In the genomic region with DNA sequence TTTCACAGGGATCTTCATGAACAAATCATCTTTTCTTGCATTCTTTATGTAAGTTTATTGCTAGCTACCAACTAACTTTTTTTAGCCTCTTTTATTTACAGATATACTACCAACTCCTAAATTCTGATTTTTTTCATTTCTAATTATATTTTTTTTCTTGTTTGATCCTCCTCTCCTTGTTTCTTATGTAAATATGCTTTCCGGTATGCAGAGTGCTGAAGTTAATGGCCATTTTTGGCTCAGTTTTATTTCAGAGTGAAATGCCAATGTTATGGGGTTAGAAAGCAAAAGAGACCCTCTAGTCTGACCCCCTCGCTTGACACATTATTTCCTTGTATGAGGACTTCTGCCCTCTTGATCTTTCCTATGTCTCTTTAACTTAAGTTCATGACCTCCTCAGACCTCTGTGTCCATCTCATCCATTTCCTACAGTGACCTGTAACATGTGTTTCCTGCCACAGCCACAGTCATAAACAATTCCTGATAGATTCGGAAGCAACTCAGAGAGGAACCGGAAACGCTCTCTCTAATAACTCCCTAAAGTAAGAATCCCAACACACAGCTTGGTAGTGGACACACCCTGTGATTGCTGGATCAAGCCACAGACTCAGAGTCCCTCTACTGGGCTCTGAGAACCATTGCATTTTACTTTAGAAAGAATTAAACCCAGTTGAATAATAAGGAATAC, we compare ENCODE assay signal across 8 cellular contexts. TPM values are rescaled to one million over a fixed set of nuclear protein-coding genes. Genes with fewer than 3 reads are reported as not detected.
A peak's percentile ranks its signal among the peaks of the same experiment; 100 is the strongest.
DNase-seq lines count a peak whose midpoint lies in the region; ATAC-seq and TF ChIP-seq lines count a peak whose summit lies in the region.

No MANE protein-coding gene starts in this region.

- no peak for TF ChIP-seq EP300 in SK-N-SH (IDR thresholded peaks at IDR 0.05; ENCODE audit: borderline replicate concordance in 1 of 2, low read depth in 1 of 2, low read length in 1 of 2)

- ATAC-seq in Right ventricle myocardium inferior (peak; percentile 92), omental fat pad (ENCODE audit: low FRiP score) (peak; percentile 97), GM21825 (IDR thresholded peaks at IDR 0.05; ENCODE audit: unreplicated experiment) (no peak), HG03378 (IDR thresholded peaks at IDR 0.05; ENCODE audit: unreplicated experiment) (no peak)
- no peak for ATAC-seq in natural killer cell treated with Interleukin-12 subunit alpha and Interleukin-12 subunit beta and Interleukin-15 and Interleukin-18, amount 100 ng/mL, for 72 hours

- H3K4me1 Mint-ChIP-seq in natural killer cell treated with Interleukin-12 subunit alpha and Interleukin-12 subunit beta and Interleukin-15 and Interleukin-18, amount 100 ng/mL, for 72 hours (ENCODE audit: low read depth in 2 of 2), result peaks cover 3 to 5% of the 10 kb centered on the region in 2 donors

- no peak overlapping the region for H3K27ac Mint-ChIP-seq in natural killer cell treated with Interleukin-12 subunit alpha and Interleukin-12 subunit beta and Interleukin-15 and Interleukin-18, amount 100 ng/mL, for 72 hours

- POLR2A ChIA-PET in SK-N-SH (lab: Yijun Ruan, JAX), result no interaction called here

- CTCF ChIA-PET in SK-N-SH (lab: Yijun Ruan, JAX), result interaction anchor here (0.6 to 1.5 kb wide), 10 partner anchors 11 to 498 kb away, joined by 3 to 10 read pairs (median 3); a partner anchor contains a TSS

- no peak for DNase-seq in Right ventricle myocardium inferior (ENCODE audit: missing footprints)
- DNase-seq in cardiac septum (ENCODE audit: low spot score), result no peak
- DNase-seq in SK-N-SH, result peak; percentile 34
- peak; percentile 93 for DNase-seq in fibroblast of mammary gland (ENCODE audit: low read depth)
- DNase-seq in omental fat pad (ENCODE audit: low spot score), result no peak
- no peak for DNase-seq in natural killer cell treated with Interleukin-12 subunit alpha and Interleukin-12 subunit beta and Interleukin-15 and Interleukin-18, amount 100 ng/mL, for 72 hours (ENCODE audit: low spot score)

- H3K4me3 ChIP-seq in SK-N-SH (ENCODE audit: low read depth in 2 of 2, low read length in 1 of 2), result no peak overlapping the region; a peak in 1 of 4 replicates
- H3K4me3 ChIP-seq in fibroblast of mammary gland (ENCODE audit: control insufficient read depth, low read depth, low read length), result no peak overlapping the region

- H3K4me3 Mint-ChIP-seq in natural killer cell treated with Interleukin-12 subunit alpha and Interleukin-12 subunit beta and Interleukin-15 and Interleukin-18, amount 100 ng/mL, for 72 hours, result no peak overlapping the region

- no peak overlapping the region for H3K4me2 ChIP-seq in SK-N-SH

- H3F3A ChIP-seq in SK-N-SH (replicated peaks; ENCODE audit: insufficient read depth), result peaks cover 16% of the 10 kb centered on the region

- H3K36me3 ChIP-seq in SK-N-SH (replicated peaks in 1 of 2; ENCODE audit: control insufficient read depth in 1 of 2, insufficient read depth in 2 of 2, low read length in 1 of 2), result peaks cover 0 to under 1% of the 10 kb centered on the region in 2 experiments

- peak; percentile 75 for TF ChIP-seq RAD21 in SK-N-SH (IDR thresholded peaks at IDR 0.05; ENCODE audit: low read length)

- 35% methylated on average over 5 of the region's 5 CpGs for WGBS in SK-N-SH (ENCODE audit: low lambda C conversion rate)

- H4K20me1 ChIP-seq in SK-N-SH (ENCODE audit: insufficient read depth), result no peaks in the 10 kb centered on the region

- H3K9me3 Mint-ChIP-seq in natural killer cell treated with Interleukin-12 subunit alpha and Interleukin-12 subunit beta and Interleukin-15 and Interleukin-18, amount 100 ng/mL, for 72 hours, result no peaks in the 10 kb centered on the region

- H3K4me1 ChIP-seq in SK-N-SH (ENCODE audit: control insufficient read depth in 1 of 2, insufficient read depth in 2 of 2, low read depth in 1 of 2, low read length in 1 of 2), result peaks cover 0 to 8% of the 10 kb centered on the region in 2 experiments; a peak in 1 of 4 replicates

- peaks cover 14 to 17% of the 10 kb centered on the region in 2 donors for H3K27me3 Mint-ChIP-seq in natural killer cell treated with Interleukin-12 subunit alpha and Interleukin-12 subunit beta and Interleukin-15 and Interleukin-18, amount 100 ng/mL, for 72 hours

- peak; percentile 86 for TF ChIP-seq CTCF in SK-N-SH (IDR thresholded peaks at IDR 0.05)
- TF ChIP-seq CTCF in fibroblast of mammary gland (conservative IDR thresholded peaks at IDR 0.05; ENCODE audit: control insufficient read depth, insufficient read depth, low read depth, low read length), result peak; percentile 83
- peak in 2 of 3 donors; percentile 9 to 47 for TF ChIP-seq CTCF in omental fat pad (IDR thresholded peaks at IDR 0.05)

- no peaks in the 10 kb centered on the region for H3K79me2 ChIP-seq in SK-N-SH (ENCODE audit: insufficient read depth)

- H2AFZ ChIP-seq in SK-N-SH (ENCODE audit: low read depth), result no peak overlapping the region

- no peaks in the 10 kb centered on the region for H3K9me2 ChIP-seq in SK-N-SH

- no peaks in the 10 kb centered on the region for H3K27me3 ChIP-seq in SK-N-SH (ENCODE audit: insufficient read depth)

- H3K9me3 ChIP-seq in SK-N-SH, result no peaks in the 10 kb centered on the region

- H3K27ac ChIP-seq in SK-N-SH (ENCODE audit: low read depth in 2 of 2, low read length in 1 of 2), result 0 out of 4 replicates have a peak overlapping the region, but pooled peaks of 1 of the 2 experiments have one; percentile 2

- H3K36me3 Mint-ChIP-seq in natural killer cell treated with Interleukin-12 subunit alpha and Interleukin-12 subunit beta and Interleukin-15 and Interleukin-18, amount 100 ng/mL, for 72 hours, result no peaks in the 10 kb centered on the region

- H3K9ac ChIP-seq in SK-N-SH, result no peak overlapping the region

- intact Hi-C loops in Right ventricle myocardium inferior (cut with DNase I), result loop anchor here (1.0 kb wide), 1 partner anchor 87 kb away; a partner anchor contains a TSS
- intact Hi-C loops in cardiac septum (cut with DNase I), result loop anchor here (1.0 to 2.0 kb wide), 2 partner anchors 87 to 96 kb away; a partner anchor contains a TSS

TF ChIP-seq in SK-N-SH, 30 proteins besides CTCF, POLR2A, EP300 and RAD21 (continues in another document):
- TF ChIP-seq, protein P1, sequence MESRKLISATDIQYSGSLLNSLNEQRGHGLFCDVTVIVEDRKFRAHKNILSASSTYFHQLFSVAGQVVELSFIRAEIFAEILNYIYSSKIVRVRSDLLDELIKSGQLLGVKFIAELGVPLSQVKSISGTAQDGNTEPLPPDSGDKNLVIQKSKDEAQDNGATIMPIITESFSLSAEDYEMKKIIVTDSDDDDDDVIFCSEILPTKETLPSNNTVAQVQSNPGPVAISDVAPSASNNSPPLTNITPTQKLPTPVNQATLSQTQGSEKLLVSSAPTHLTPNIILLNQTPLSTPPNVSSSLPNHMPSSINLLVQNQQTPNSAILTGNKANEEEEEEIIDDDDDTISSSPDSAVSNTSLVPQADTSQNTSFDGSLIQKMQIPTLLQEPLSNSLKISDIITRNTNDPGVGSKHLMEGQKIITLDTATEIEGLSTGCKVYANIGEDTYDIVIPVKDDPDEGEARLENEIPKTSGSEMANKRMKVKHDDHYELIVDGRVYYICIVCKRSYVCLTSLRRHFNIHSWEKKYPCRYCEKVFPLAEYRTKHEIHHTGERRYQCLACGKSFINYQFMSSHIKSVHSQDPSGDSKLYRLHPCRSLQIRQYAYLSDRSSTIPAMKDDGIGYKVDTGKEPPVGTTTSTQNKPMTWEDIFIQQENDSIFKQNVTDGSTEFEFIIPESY (IDR thresholded peaks at IDR 0.05; ENCODE audit: borderline replicate concordance, low read depth), result no peak
- TF ChIP-seq, protein P2, sequence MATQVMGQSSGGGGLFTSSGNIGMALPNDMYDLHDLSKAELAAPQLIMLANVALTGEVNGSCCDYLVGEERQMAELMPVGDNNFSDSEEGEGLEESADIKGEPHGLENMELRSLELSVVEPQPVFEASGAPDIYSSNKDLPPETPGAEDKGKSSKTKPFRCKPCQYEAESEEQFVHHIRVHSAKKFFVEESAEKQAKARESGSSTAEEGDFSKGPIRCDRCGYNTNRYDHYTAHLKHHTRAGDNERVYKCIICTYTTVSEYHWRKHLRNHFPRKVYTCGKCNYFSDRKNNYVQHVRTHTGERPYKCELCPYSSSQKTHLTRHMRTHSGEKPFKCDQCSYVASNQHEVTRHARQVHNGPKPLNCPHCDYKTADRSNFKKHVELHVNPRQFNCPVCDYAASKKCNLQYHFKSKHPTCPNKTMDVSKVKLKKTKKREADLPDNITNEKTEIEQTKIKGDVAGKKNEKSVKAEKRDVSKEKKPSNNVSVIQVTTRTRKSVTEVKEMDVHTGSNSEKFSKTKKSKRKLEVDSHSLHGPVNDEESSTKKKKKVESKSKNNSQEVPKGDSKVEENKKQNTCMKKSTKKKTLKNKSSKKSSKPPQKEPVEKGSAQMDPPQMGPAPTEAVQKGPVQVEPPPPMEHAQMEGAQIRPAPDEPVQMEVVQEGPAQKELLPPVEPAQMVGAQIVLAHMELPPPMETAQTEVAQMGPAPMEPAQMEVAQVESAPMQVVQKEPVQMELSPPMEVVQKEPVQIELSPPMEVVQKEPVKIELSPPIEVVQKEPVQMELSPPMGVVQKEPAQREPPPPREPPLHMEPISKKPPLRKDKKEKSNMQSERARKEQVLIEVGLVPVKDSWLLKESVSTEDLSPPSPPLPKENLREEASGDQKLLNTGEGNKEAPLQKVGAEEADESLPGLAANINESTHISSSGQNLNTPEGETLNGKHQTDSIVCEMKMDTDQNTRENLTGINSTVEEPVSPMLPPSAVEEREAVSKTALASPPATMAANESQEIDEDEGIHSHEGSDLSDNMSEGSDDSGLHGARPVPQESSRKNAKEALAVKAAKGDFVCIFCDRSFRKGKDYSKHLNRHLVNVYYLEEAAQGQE (IDR thresholded peaks at IDR 0.05; ENCODE audit: low read depth, low read length), result peak; percentile 70; the same call in 1 of the 2 replicates
- peak; percentile 63 for TF ChIP-seq SMC3 (IDR thresholded peaks at IDR 0.05; ENCODE audit: low read depth, low read length)
- TF ChIP-seq JUND (IDR thresholded peaks at IDR 0.05), result no peak
- no peak for TF ChIP-seq TCF12 (IDR thresholded peaks at IDR 0.05)
- no peak for TF ChIP-seq FOXJ3 (CRISPR knock-in tag; IDR thresholded peaks at IDR 0.05)
- TF ChIP-seq YY1 (IDR thresholded peaks at IDR 0.05; ENCODE audit: low read depth), result no peak
- TF ChIP-seq, protein P3, sequence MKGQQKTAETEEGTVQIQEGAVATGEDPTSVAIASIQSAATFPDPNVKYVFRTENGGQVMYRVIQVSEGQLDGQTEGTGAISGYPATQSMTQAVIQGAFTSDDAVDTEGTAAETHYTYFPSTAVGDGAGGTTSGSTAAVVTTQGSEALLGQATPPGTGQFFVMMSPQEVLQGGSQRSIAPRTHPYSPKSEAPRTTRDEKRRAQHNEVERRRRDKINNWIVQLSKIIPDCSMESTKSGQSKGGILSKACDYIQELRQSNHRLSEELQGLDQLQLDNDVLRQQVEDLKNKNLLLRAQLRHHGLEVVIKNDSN (IDR thresholded peaks at IDR 0.05; ENCODE audit: borderline replicate concordance, low read depth), result no peak

RNA-seq across cellular contexts. Expression of a gene that starts 42.9 kb away (rescaled TPM):
- total RNA-seq in Right ventricle myocardium inferior (46.9 TPM), cardiac septum (55.2 TPM), omental fat pad (10 to 100 TPM; 44.1 to 58.5 (median 46.9) TPM)
- polyA plus RNA-seq in SK-N-SH (2012; rRNA removed), result 0.82 and 0.89 TPM in 2 replicates
- polyA plus RNA-seq in SK-N-SH (2012; cell fraction: cytosol; rRNA removed), result 1.0 TPM in 2 replicates
- 1.1 and 1.4 TPM in 2 replicates for polyA plus RNA-seq in SK-N-SH (2012; cell fraction: nucleus; rRNA removed)
- under 1 TPM; 0.33 to 0.95 TPM for total RNA-seq in natural killer cell treated with Interleukin-12 subunit alpha and Interleukin-12 subunit beta and Interleukin-15 and Interleukin-18, amount 100 ng/mL, for 72 hours

Comparison
In these comparisons a context has a peak if more than half of its experiments do, and no peak if none do; other contexts are left out.
1. ATAC-seq: peak in Right ventricle myocardium inferior (single experiment) and omental fat pad (single experiment); none in natural killer cell treated with Interleukin-12 subunit alpha and Interleukin-12 subunit beta and Interleukin-15 and Interleukin-18, amount 100 ng/mL, for 72 hours (0 of 2), GM21825 (single experiment) and HG03378 (single experiment).
2. DNase-seq: peak in SK-N-SH (single experiment) and fibroblast of mammary gland (single experiment); none in Right ventricle myocardium inferior (single experiment), cardiac septum (single experiment), omental fat pad (single experiment) and natural killer cell treated with Interleukin-12 subunit alpha and Interleukin-12 subunit beta and Interleukin-15 and Interleukin-18, amount 100 ng/mL, for 72 hours (single experiment).
3. CTCF ChIP-seq: peak in every context shown above with its lines; median percentile 86 in SK-N-SH; 83 in fibroblast of mammary gland; 28 in omental fat pad.
4. RNA of a gene that starts 42.9 kb away (total RNA-seq): 55.2 TPM in cardiac septum (single experiment), 44.1 to 58.5 TPM in omental fat pad and 46.9 TPM in Right ventricle myocardium inferior (single experiment); 0.33 to 0.95 TPM in natural killer cell treated with Interleukin-12 subunit alpha and Interleukin-12 subunit beta and Interleukin-15 and Interleukin-18, amount 100 ng/mL, for 72 hours; every median in the first group is over 10 times any median in the second.